ENCODE assay signal across 2 cellular contexts in genomic region chr14:21098892-21099595, GRCh38.
TF ChIP-seq lines count a peak whose summit lies in the region.

No MANE protein-coding gene starts in this region.

TF ChIP-seq in A549, 52 proteins besides CTCF, POLR2A, EP300 and RAD21:
- TF ChIP-seq NPAS2 (CRISPR knock-in tag; IDR thresholded peaks at IDR 0.05; ENCODE audit: borderline replicate concordance) (no peak), HMGXB4 (CRISPR knock-in tag; IDR thresholded peaks at IDR 0.05; ENCODE audit: borderline replicate concordance) (no peak), MYC (IDR thresholded peaks at IDR 0.05; ENCODE audit: borderline replicate concordance, low read length) (no peak), ZSCAN20 (CRISPR knock-in tag; IDR thresholded peaks at IDR 0.05) (no peak), CBX2 (IDR thresholded peaks at IDR 0.05; ENCODE audit: borderline replicate concordance, low read depth) (no peak), TFCP2L1 (CRISPR knock-in tag; IDR thresholded peaks at IDR 0.05) (no peak), MAFK (IDR thresholded peaks at IDR 0.05; ENCODE audit: partially characterized antibody) (no peak), JUN (IDR thresholded peaks at IDR 0.05) (0 out of 5 replicates have a peak, but pooled peaks of 1 of the 2 experiments have one; percentile 15)

TF ChIP-seq in GM12878, 131 proteins besides CTCF, POLR2A, EP300 and RAD21:
- TF ChIP-seq ATF7 (IDR thresholded peaks at IDR 0.05; ENCODE audit: low read depth) (no peak), TAF1 (IDR thresholded peaks at IDR 0.05; ENCODE audit: borderline replicate concordance, low read depth, low read length) (no peak), SP1 (IDR thresholded peaks at IDR 0.05; ENCODE audit: low read depth, low read length) (no peak), POLR2AphosphoS2 (IDR thresholded peaks at IDR 0.05; ENCODE audit: low read depth, low read length) (no peak), BMI1 (IDR thresholded peaks at IDR 0.05; ENCODE audit: borderline replicate concordance) (no peak), EED (IDR thresholded peaks at IDR 0.05; ENCODE audit: low read depth) (no peak), RFX5 (IDR thresholded peaks at IDR 0.05; ENCODE audit: low read depth, low read length) (no peak), PAX8 (IDR thresholded peaks at IDR 0.05) (no peak), MXI1 (IDR thresholded peaks at IDR 0.05; ENCODE audit: low read depth, low read length) (no peak), USF2 (IDR thresholded peaks at IDR 0.05; ENCODE audit: borderline replicate concordance, low read depth, low read length) (no peak), MTA2 (IDR thresholded peaks at IDR 0.05; ENCODE audit: low read depth) (no peak), ZNF384 (IDR thresholded peaks at IDR 0.05; ENCODE audit: borderline replicate concordance, low read depth, low read length) (no peak), JUNB (IDR thresholded peaks at IDR 0.05) (no peak), CHD2 (IDR thresholded peaks at IDR 0.05; ENCODE audit: borderline replicate concordance, low read depth, low read length) (no peak), IRF4 (IDR thresholded peaks at IDR 0.05; ENCODE audit: low read depth, low read length) (no peak)
TF ChIP-seq in GM12878: peak in this region for 0.
